Comparison of ENCODE assay signal across 9 cellular contexts in the genomic region with DNA sequence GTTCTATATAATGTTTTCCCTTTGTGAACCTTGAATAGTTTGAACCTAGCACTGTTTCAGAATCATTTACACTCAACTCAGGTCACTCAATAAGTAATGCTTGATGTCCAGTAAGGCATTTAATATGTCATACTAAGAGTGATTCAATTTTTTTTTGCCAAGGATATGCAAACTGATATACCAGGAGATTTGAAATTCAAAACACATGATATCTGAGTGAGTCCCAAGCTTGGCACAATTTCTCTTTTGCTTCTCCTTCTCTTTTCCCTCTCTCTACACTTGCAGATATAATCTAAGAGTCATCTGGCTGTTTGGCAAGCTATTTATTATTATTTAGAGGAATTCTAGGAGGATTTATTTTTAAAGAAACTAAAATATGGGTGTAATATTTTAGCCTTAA.
"Had no signal": no experiment of that assay in that cellular context is flagged by ENCODE, and none has a peak within 500 bp of the region (broad histone marks: within the 10 kb centered on the region; RNA-seq: fewer than 3 reads in every experiment).

No MANE protein-coding gene starts in this region.

- ATAC-seq: HepG2 had no signal

- H3K4me2 ChIP-seq: KMS-11 had no signal

- DNase-seq: GM23248, H9, HCEC 1CT, KBM-7 had no signal

- H2AFZ ChIP-seq: GM23248 had no signal

- H3K27ac ChIP-seq: GM23248, HL-60, KMS-11 had no signal

- H3K4me3 ChIP-seq: GM23248 had no signal

- FAIRE-seq: H1, H54, HepG2 had no signal
